ENCODE assay signal across 14 cellular contexts in the genomic region with DNA sequence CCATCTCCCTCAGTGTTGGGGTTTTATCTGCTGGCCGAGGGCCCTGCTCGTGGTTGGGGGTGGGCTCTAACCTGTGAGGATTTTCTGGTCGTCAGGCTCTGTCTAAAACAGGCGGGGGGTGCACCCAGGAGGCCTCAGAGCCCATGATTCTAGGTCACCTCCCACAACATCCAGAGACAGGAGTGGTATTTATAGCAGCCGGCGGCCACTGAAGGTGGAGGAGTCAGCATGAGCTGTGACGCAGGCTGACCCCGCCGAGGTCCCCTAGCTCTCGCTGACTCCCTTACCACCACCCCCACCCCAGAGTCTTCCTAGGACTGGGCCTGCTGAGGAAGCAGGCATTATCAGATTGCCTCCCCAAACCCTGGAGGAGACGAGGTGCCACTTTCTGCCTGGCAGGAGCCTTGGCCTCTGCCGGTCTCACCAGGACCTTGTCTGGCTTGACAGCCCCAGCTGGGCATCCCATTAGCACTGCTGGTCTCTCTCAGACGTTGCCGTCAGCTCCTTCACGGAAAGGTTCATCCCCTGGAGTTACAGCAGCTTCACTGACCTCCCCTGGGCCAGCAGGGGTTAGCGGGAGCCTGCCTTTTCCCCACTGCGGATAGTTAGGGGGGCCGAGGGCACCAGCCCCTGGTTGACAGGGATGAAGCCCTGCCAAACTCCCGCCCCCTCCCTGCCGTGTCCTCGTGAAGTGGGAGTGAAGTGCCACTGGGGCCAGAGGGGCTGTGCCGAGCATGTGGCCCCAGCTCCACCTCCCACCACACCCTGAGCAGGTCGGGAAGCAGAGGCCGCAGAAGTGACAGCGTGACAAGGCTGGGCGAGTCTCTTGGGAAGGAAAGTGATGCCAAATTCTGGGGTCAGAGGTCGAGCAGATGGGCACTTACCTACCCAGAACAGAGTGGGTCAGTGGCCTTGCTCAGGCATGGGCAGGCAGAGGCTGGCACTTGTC.
"Had no signal": no experiment of that assay in that cellular context is flagged by ENCODE, and none has a peak within 500 bp of the region (broad histone marks: within the 10 kb centered on the region; RNA-seq: fewer than 3 reads in every experiment).

No MANE protein-coding gene starts in this region.

- DNase-seq: activated CD4-positive, alpha-beta T cell treated with anti-CD3 and anti-CD28 coated beads, Interleukin-2, amount 50 U/mL, for 1 hour; activated naive CD4-positive, alpha-beta T cell treated with anti-CD3 and anti-CD28 coated beads, Interleukin-2, amount 50 U/mL, for 16 hours; adrenal gland; dermis blood vessel endothelial cell; foreskin fibroblast; islet precursor cell; lower lobe of right lung; naive B cell; nucleus accumbens; stimulated activated CD4-positive, alpha-beta T cell treated with anti-CD3 and anti-CD28 coated beads, Interleukin-12 subunit alpha, Interleukin-12 subunit beta, amount 100 ng/mL, for 4 hours; stimulated activated naive CD8-positive, alpha-beta T cell treated with anti-CD3 and anti-CD28 coated beads, Interleukin-15, Interleukin-2, amounts not matched to agents 100 U/mL and 50 U/mL, for 24 hours; upper lobe of right lung had no signal

- H3K9me3 ChIP-seq: adrenal gland, lower lobe of right lung, prostate gland, suprapubic skin, upper lobe of right lung had no signal

- ATAC-seq: stimulated activated naive CD8-positive, alpha-beta T cell treated with anti-CD3 and anti-CD28 coated beads, Interleukin-15, Interleukin-2, amounts not matched to agents 100 U/mL and 50 U/mL, for 24 hours had no signal

- H3K4me1 ChIP-seq: adrenal gland, prostate gland, suprapubic skin had no signal

- H3K36me3 ChIP-seq: adrenal gland, lower lobe of right lung, prostate gland, suprapubic skin, upper lobe of right lung had no signal

- H3K27ac ChIP-seq: adrenal gland, lower lobe of right lung, prostate gland, suprapubic skin, upper lobe of right lung had no signal

- H3K4me3 ChIP-seq: adrenal gland, lower lobe of right lung, prostate gland, suprapubic skin, upper lobe of right lung had no signal

- H3K27me3 ChIP-seq: adrenal gland, upper lobe of right lung had no signal
